In the genomic region with DNA sequence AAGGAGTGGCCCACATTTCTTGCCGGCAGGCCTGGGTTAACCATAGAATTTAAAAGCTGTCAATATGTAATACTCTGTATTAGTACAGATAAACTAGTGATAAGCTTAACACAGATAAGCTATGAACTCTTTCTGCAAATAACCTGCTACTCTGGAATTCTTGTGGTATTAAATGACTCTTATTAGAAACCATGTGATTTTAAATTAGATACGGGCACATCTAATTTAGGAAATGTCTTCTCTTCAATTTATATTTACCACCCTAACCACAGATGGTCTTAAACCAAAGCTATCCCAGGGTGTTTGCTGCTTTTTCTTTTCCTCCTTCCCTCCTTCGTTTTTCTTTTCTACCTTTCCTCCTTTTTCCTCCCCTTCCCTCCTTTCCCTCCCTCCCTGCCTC, we compare ENCODE assay signal across 30 cellular contexts. TPM values are rescaled to one million over a fixed set of nuclear protein-coding genes. Genes with fewer than 3 reads are reported as not detected.
"Had no signal": no experiment of that assay in that cellular context is flagged by ENCODE, and none has a peak within 500 bp of the region (broad histone marks: within the 10 kb centered on the region; RNA-seq: fewer than 3 reads in every experiment).

No MANE protein-coding gene starts in this region.

- H3K9ac ChIP-seq: neural progenitor cell, parathyroid adenoma had no signal

- H3K27ac ChIP-seq: neural progenitor cell, ovary, parathyroid adenoma, psoas muscle, stomach, thoracic aorta, thyroid gland, transverse colon, upper lobe of right lung, uterus had no signal

- H2AFZ ChIP-seq: neural progenitor cell, parathyroid adenoma had no signal

- H3K27me3 ChIP-seq: neural progenitor cell, ovary, stomach, thyroid gland, transverse colon, upper lobe of right lung, uterus had no signal

- H3K4me2 ChIP-seq: neural progenitor cell had no signal

- H3K79me2 ChIP-seq: parathyroid adenoma had no signal

- H3K36me3 ChIP-seq: neural progenitor cell, ovary, stomach, thoracic aorta, thyroid gland, transverse colon, upper lobe of right lung, uterus had no signal

- H3K4me1 ChIP-seq: neural progenitor cell, parathyroid adenoma, psoas muscle, stomach, thyroid gland, transverse colon, upper lobe of right lung, uterus had no signal

- DNase-seq: naive thymus-derived CD4-positive, alpha-beta T cell; natural killer cell; occipital lobe; ovary; posterior cingulate gyrus; psoas muscle; right cardiac atrium; small intestine; stimulated activated CD4-positive, alpha-beta T cell treated with anti-CD3 and anti-CD28 coated beads, Interleukin-15, amount 100 ng/mL, for 24 hours; stimulated activated CD4-positive, alpha-beta T cell treated with anti-CD3 and anti-CD28 coated beads, Interleukin-2, amount 100 ng/mL, for 24 hours; stimulated activated CD4-positive, alpha-beta T cell treated with anti-CD3 and anti-CD28 coated beads, Interleukin-2, amount 100 ng/mL, for 48 hours; stimulated activated CD4-positive, alpha-beta T cell treated with anti-CD3 and anti-CD28 coated beads, Interleukin-4, amount 100 ng/mL, for 24 hours; stimulated activated naive B cell treated with anti-CD40 and anti-IgM and Interleukin-4, amounts not matched to agents 10 μg/mL and 1 μg/mL and 100 μg/mL, for 72 hours; stimulated activated naive CD4-positive, alpha-beta T cell treated with Interleukin-2 at 50 U/mL for 16 hours; stomach; thyroid gland; transverse colon; upper lobe of right lung; uterus had no signal

- H3K9me3 ChIP-seq: ovary, psoas muscle, stomach, thoracic aorta, thyroid gland, transverse colon, upper lobe of right lung, uterus had no signal

- FAIRE-seq: small intestine had no signal

- H3K4me3 ChIP-seq: neural progenitor cell, ovary, psoas muscle, stomach, thoracic aorta, thyroid gland, transverse colon, upper lobe of right lung, uterus had no signal

RNA-seq across cellular contexts. Expression of gene GNRHR, which starts 4.9 kb away (rescaled TPM):
- total RNA-seq: naive thymus-derived CD4-positive, alpha-beta T cell; natural killer cell; occipital lobe; osteoblast; progenitor cell of endocrine pancreas; psoas muscle; renal cortical epithelial cell; right cardiac atrium; sciatic nerve; skeletal muscle tissue; stomach; subcutaneous adipose tissue; thoracic aorta; thyroid gland; transverse colon; upper lobe of right lung; urinary bladder; uterus had no signal
- polyA plus RNA-seq: naive thymus-derived CD4-positive, alpha-beta T cell; neural cell; psoas muscle; right cardiac atrium; small intestine; stomach; urinary bladder had no signal
